ENCODE assay signal across 8 cellular contexts in the genomic region with DNA sequence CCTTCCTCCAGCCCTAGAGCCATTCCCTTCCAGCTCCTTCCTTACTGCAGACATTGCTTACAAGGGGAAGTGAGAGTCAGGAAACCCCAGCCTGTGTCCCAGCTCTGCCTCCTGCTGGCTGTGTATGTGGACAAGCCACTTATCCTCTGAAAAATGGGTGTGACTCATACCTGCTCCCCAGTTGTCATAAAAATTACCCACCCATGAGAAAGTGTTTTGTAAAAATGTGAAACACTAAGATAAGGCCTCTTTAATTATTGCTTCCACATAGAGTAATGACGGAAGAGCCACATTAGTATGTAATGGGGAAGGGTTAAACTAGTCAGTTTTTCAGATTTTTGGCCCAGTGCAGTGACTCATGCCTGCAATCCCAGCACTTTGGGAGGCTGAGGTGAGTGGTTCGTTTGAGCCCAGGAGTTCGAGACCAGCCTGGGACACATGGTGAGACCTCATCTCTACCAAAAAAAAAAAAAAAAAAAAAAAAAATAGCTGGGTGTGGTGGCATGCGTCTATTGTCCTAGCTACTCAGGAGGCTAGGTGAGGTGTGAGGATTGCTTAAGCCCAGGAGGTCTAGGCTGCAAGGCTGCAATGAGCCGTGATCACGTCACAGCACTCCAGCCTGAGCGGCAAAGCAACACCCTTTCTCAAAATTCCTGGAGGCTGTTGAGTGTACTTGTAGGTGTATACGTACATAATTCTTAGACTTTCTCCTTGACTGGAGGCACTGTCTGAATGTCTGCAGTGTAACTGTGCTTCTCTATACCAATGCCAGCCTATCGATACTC.
A peak's percentile ranks its signal among the peaks of the same experiment; 100 is the strongest.
DNase-seq lines count a peak whose midpoint lies in the region; ATAC-seq and TF ChIP-seq lines count a peak whose summit lies in the region.

No MANE protein-coding gene starts in this region.

- no peak overlapping the region for H2AFZ ChIP-seq in SU-DHL-6 (ENCODE audit: low read depth, low read length, severe bottlenecking)

- H3K27ac ChIP-seq in SU-DHL-6 (ENCODE audit: low read depth, low read length), result no peak overlapping the region

- H3K36me3 ChIP-seq in H7 (replicated peaks; ENCODE audit: control insufficient read depth, insufficient read depth, low read length) (peaks cover 2% of the 10 kb centered on the region), SU-DHL-6 (ENCODE audit: low read length) (no peaks in the 10 kb centered on the region)

- H3K79me2 ChIP-seq in SU-DHL-6 (ENCODE audit: insufficient read depth, low read length), result no peaks in the 10 kb centered on the region

- H3F3A ChIP-seq in SU-DHL-6 (ENCODE audit: insufficient read depth), result no peaks in the 10 kb centered on the region

- peak; percentile 34 for TF ChIP-seq CTCF in SU-DHL-6 (IDR thresholded peaks at IDR 0.05; ENCODE audit: insufficient read depth, low read length, poor library complexity, severe bottlenecking)

- no peak for ATAC-seq in stimulated activated naive CD8-positive, alpha-beta T cell treated with anti-CD3 and anti-CD28 coated beads, Interleukin-15, amount 100 ng/mL, for 72 hours
- ATAC-seq in HG03439 (IDR thresholded peaks at IDR 0.05; ENCODE audit: unreplicated experiment), result no peak

- no peaks in the 10 kb centered on the region for H3K4me1 Mint-ChIP-seq in stimulated activated naive CD8-positive, alpha-beta T cell treated with anti-CD3 and anti-CD28 coated beads, Interleukin-15, amount 100 ng/mL, for 72 hours

- H4K20me1 ChIP-seq in SU-DHL-6 (ENCODE audit: low read depth, low read length), result no peaks in the 10 kb centered on the region

- H3K4me3 ChIP-seq in H7 (ENCODE audit: insufficient read depth, low read depth, low read length) (no peak overlapping the region), SU-DHL-6 (ENCODE audit: insufficient read depth, low read length, poor library complexity, severe bottlenecking) (no peak overlapping the region)

- no peaks in the 10 kb centered on the region for H3K9me3 ChIP-seq in SU-DHL-6 (ENCODE audit: insufficient read depth, low read length)

- H3K9me2 ChIP-seq in SU-DHL-6 (replicated peaks; ENCODE audit: insufficient read depth, low read length), result no peaks in the 10 kb centered on the region

- peaks cover 15% of the 10 kb centered on the region for H3K27me3 Mint-ChIP-seq in stimulated activated naive CD8-positive, alpha-beta T cell treated with anti-CD3 and anti-CD28 coated beads, Interleukin-15, amount 100 ng/mL, for 72 hours

- no peaks in the 10 kb centered on the region for H3K27me3 ChIP-seq in H7 (ENCODE audit: control insufficient read depth, insufficient read depth, low read length)
- no peaks in the 10 kb centered on the region for H3K27me3 ChIP-seq in SU-DHL-6 (ENCODE audit: low read length)

- no peak overlapping the region for H3K27ac Mint-ChIP-seq in stimulated activated naive CD8-positive, alpha-beta T cell treated with anti-CD3 and anti-CD28 coated beads, Interleukin-15, amount 100 ng/mL, for 72 hours

- no peak overlapping the region for H3K4me2 ChIP-seq in SU-DHL-6 (ENCODE audit: low read depth, low read length, poor library complexity, severe bottlenecking)

- H3K9me3 Mint-ChIP-seq in stimulated activated naive CD8-positive, alpha-beta T cell treated with anti-CD3 and anti-CD28 coated beads, Interleukin-15, amount 100 ng/mL, for 72 hours, result no peaks in the 10 kb centered on the region

- H3K9ac ChIP-seq in SU-DHL-6 (ENCODE audit: low read length), result no peak overlapping the region

- H3K4me3 Mint-ChIP-seq in stimulated activated naive CD8-positive, alpha-beta T cell treated with anti-CD3 and anti-CD28 coated beads, Interleukin-15, amount 100 ng/mL, for 72 hours, result no peak overlapping the region

- peak; percentile 77 for DNase-seq in 8988T
- DNase-seq in H7, result peak; percentile 75
- peak; percentile 82 for DNase-seq in hepatic stellate cell (ENCODE audit: low spot score)
- no peak for DNase-seq in activated effector memory CD4-positive, alpha-beta T cell treated with anti-CD3 and anti-CD28 coated beads, Interleukin-2, amount 50 U/mL, for 16 hours
- DNase-seq in NCI-H1105 (lab: John Stamatoyannopoulos, UW), result no peak
- DNase-seq in stimulated activated naive CD8-positive, alpha-beta T cell treated with anti-CD3 and anti-CD28 coated beads, Interleukin-15, amount 100 ng/mL, for 72 hours, result no peak

Comparison
In these comparisons a context has a peak if more than half of its experiments do, and no peak if none do; other contexts are left out.
1. DNase-seq: peak in 8988T (single experiment), H7 (single experiment) and hepatic stellate cell (single experiment); none in activated effector memory CD4-positive, alpha-beta T cell treated with anti-CD3 and anti-CD28 coated beads, Interleukin-2, amount 50 U/mL, for 16 hours (single experiment), NCI-H1105 (single experiment) and stimulated activated naive CD8-positive, alpha-beta T cell treated with anti-CD3 and anti-CD28 coated beads, Interleukin-15, amount 100 ng/mL, for 72 hours (0 of 2).